ENCODE assay signal across 24 cellular contexts in genomic region chr12:19706936-19707335, GRCh38.
"Had no signal": no experiment of that assay in that cellular context is flagged by ENCODE, and none has a peak within 500 bp of the region (broad histone marks: within the 10 kb centered on the region; RNA-seq: fewer than 3 reads in every experiment).

No MANE protein-coding gene starts in this region.

- H3K36me3 ChIP-seq: cardiac muscle cell, colonic mucosa, SJCRH30 had no signal

- H3K27me3 ChIP-seq: cardiac muscle cell, colonic mucosa, SJCRH30 had no signal

- H3K9me3 ChIP-seq: colonic mucosa, SJCRH30 had no signal

- H3K4me3 ChIP-seq: cardiac muscle cell, colonic mucosa, SJCRH30, SK-N-MC had no signal

- H3K4me1 ChIP-seq: colonic mucosa, SJCRH30 had no signal

- DNase-seq: activated CD4-positive, alpha-beta T cell treated with anti-CD3 and anti-CD28 coated beads, Interleukin-2, amount 10 ng/mL, durations not matched to agents 24 days and 14 days; activated CD4-positive, alpha-beta T cell treated with anti-CD3 and anti-CD28 coated beads, Interleukin-2, amount 50 U/mL, for 4 hours; activated CD8-positive, alpha-beta T cell treated with anti-CD3 and anti-CD28 coated beads for 36 hours; activated effector memory CD4-positive, alpha-beta T cell treated with anti-CD3 and anti-CD28 coated beads, Interleukin-2, amount 50 U/mL, for 16 hours; activated naive CD4-positive, alpha-beta T cell; activated naive CD4-positive, alpha-beta T cell treated with anti-CD3 and anti-CD28 coated beads, Interleukin-2, amount 50 U/mL, for 16 hours; activated naive CD8-positive, alpha-beta T cell treated with anti-CD3 and anti-CD28 coated beads for 36 hours; activated T-cell treated with anti-CD3 and anti-CD28 coated beads, Interleukin-2, amount 50 U/mL, for 1 hour; activated T-cell treated with anti-CD3 and anti-CD28 coated beads, Interleukin-2, amount 50 U/mL, for 72 hours; colonic mucosa; NCI-H1048; NCI-H1105 treated with DMSO at 0.1 percent for 48 hours; NCI-H1436; NCI-H1694; NCI-H1930; NCI-H2081 treated with DMSO at 0.1 percent for 48 hours; NCI-H226; NCI-H446 treated with DMSO at 0.1 percent for 48 hours; NCI-H524; SHP77; SJCRH30; T1000 had no signal
